1 cellular context compared by ENCODE assay signal in the genomic region with DNA sequence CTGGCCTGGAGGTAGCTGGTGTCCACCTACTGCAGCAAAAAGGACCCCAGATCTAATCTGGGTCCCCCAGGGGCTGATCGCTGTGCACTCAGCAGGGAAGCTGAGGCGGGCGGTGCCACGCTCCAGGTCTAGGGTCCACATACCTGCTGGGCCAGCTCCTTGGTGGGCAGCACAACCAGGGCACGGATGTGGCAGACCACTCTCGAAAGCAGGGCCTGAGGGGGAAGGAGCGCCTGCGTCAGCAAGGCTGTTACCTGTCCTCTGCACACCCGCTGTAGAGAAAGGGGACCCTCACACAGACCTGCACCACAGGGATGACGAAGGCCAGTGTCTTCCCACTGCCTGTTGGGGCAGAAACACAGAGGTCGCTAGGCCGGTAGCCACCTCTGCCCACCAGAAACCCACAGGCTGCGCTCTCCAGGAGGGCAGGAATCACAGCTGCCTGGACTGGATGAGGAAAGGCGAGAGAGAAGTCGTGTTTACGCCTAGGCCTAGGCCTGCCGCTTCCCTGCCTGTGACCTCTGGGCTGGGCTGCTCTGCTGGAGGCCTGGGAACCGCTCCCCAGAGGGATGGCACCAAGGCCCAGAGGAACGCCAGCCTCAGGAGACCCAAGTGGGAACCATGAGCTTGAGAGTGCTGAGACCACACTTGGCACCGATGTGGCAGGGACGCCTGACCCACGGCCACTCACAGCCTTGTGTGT.
TF ChIP-seq lines count a peak whose summit lies in the region.

No MANE protein-coding gene starts in this region.

TF ChIP-seq in IMR-90, 13 proteins besides CTCF, POLR2A, EP300 and RAD21 (continued from another document):
- TF ChIP-seq FOS (IDR thresholded peaks at IDR 0.05; ENCODE audit: low read depth, low read length) (no peak), RCOR1 (IDR thresholded peaks at IDR 0.05; ENCODE audit: insufficient replicate concordance, low read length) (no peak), SMC3 (IDR thresholded peaks at IDR 0.05; ENCODE audit: low read depth, low read length) (no peak), NFE2L2 (IDR thresholded peaks at IDR 0.05; ENCODE audit: low read depth, low read length) (no peak), MAFK (IDR thresholded peaks at IDR 0.05; ENCODE audit: low read depth, low read length) (no peak), MAZ (IDR thresholded peaks at IDR 0.05; ENCODE audit: borderline replicate concordance, low read depth, low read length) (no peak), CHD1 (IDR thresholded peaks at IDR 0.05; ENCODE audit: low read depth, low read length) (no peak), MXI1 (IDR thresholded peaks at IDR 0.05; ENCODE audit: borderline replicate concordance, low read depth, low read length) (no peak), RFX5 (IDR thresholded peaks at IDR 0.05; ENCODE audit: low read depth, low read length) (no peak), BHLHE40 (IDR thresholded peaks at IDR 0.05; ENCODE audit: low read depth, low read length) (no peak)
- TF ChIP-seq, protein P1, sequence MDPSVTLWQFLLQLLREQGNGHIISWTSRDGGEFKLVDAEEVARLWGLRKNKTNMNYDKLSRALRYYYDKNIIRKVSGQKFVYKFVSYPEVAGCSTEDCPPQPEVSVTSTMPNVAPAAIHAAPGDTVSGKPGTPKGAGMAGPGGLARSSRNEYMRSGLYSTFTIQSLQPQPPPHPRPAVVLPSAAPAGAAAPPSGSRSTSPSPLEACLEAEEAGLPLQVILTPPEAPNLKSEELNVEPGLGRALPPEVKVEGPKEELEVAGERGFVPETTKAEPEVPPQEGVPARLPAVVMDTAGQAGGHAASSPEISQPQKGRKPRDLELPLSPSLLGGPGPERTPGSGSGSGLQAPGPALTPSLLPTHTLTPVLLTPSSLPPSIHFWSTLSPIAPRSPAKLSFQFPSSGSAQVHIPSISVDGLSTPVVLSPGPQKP (IDR thresholded peaks at IDR 0.05; ENCODE audit: borderline replicate concordance, low read depth, low read length), result no peak
- TF ChIP-seq, protein P2, sequence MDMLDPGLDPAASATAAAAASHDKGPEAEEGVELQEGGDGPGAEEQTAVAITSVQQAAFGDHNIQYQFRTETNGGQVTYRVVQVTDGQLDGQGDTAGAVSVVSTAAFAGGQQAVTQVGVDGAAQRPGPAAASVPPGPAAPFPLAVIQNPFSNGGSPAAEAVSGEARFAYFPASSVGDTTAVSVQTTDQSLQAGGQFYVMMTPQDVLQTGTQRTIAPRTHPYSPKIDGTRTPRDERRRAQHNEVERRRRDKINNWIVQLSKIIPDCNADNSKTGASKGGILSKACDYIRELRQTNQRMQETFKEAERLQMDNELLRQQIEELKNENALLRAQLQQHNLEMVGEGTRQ (IDR thresholded peaks at IDR 0.05; ENCODE audit: low read depth, low read length), result no peak
